ENCODE assay signal across 23 cellular contexts in the genomic region with DNA sequence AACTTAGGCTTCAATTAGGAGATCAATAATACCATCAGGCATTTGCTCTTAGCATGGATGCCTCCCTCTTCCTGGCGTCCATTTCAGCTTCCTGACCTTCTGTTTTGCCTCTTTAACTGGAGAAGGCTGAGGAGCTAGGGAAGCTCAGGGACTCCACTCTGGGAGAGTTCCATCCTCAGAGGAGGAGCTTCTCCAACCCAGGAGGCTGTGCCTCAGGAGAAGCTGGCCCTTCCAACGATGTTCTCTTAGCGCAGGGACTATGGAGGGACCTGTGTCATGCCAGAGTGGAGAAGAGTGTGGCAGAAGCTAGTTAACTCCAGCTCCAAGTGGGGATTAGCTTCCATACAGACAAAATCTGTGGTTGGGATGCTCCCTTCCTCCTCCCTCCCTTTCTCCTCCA. TPM values are rescaled to one million over a fixed set of nuclear protein-coding genes. Genes with fewer than 3 reads are reported as not detected.
"Had no signal": no experiment of that assay in that cellular context is flagged by ENCODE, and none has a peak within 500 bp of the region (broad histone marks: within the 10 kb centered on the region; RNA-seq: fewer than 3 reads in every experiment).

No MANE protein-coding gene starts in this region.

- H3K9ac ChIP-seq: parathyroid adenoma had no signal

- H3K4me1 ChIP-seq: lower lobe of right lung, parathyroid adenoma, right lobe of liver, stomach, thyroid gland, vagina had no signal

- H3K79me2 ChIP-seq: parathyroid adenoma had no signal

- H3K36me3 Mint-ChIP-seq: natural killer cell; stimulated activated effector memory CD8-positive, alpha-beta T cell treated with anti-CD3 and anti-CD28 coated beads, Interleukin-12 subunit alpha, Interleukin-12 subunit beta, amount 100 ng/mL, for 72 hours had no signal

- H3K4me3 ChIP-seq: dorsolateral prefrontal cortex, heart right ventricle, lower lobe of right lung, right lobe of liver, stomach, thyroid gland, vagina had no signal

- ATAC-seq: heart right ventricle; left colon; left ventricle myocardium superior; lower lobe of right lung; natural killer cell; right lobe of liver; stimulated activated effector memory CD8-positive, alpha-beta T cell treated with anti-CD3 and anti-CD28 coated beads, Interleukin-12 subunit alpha, Interleukin-12 subunit beta, amount 100 ng/mL, for 72 hours had no signal

- H3K36me3 ChIP-seq: heart right ventricle, lower lobe of right lung, right lobe of liver, stomach, thyroid gland, vagina had no signal

- H3K9me3 Mint-ChIP-seq: natural killer cell; stimulated activated effector memory CD8-positive, alpha-beta T cell treated with anti-CD3 and anti-CD28 coated beads, Interleukin-12 subunit alpha, Interleukin-12 subunit beta, amount 100 ng/mL, for 72 hours had no signal

- H3K4me1 Mint-ChIP-seq: natural killer cell; stimulated activated effector memory CD8-positive, alpha-beta T cell treated with anti-CD3 and anti-CD28 coated beads, Interleukin-12 subunit alpha, Interleukin-12 subunit beta, amount 100 ng/mL, for 72 hours had no signal

- H3K9me3 ChIP-seq: lower lobe of right lung, right lobe of liver, stomach, thyroid gland, vagina had no signal

- H3K27ac Mint-ChIP-seq: natural killer cell; progenitor cell of endocrine pancreas; stimulated activated effector memory CD8-positive, alpha-beta T cell treated with anti-CD3 and anti-CD28 coated beads, Interleukin-12 subunit alpha, Interleukin-12 subunit beta, amount 100 ng/mL, for 72 hours had no signal

- H3K27ac ChIP-seq: dorsolateral prefrontal cortex, heart right ventricle, lower lobe of right lung, parathyroid adenoma, right lobe of liver, stomach, thyroid gland, vagina had no signal

- FAIRE-seq: colon, islet of Langerhans had no signal

- H2AFZ ChIP-seq: parathyroid adenoma had no signal

- DNase-seq: dorsolateral prefrontal cortex; effector CD4-positive, alpha-beta T cell; foreskin melanocyte; glutamatergic neuron; heart right ventricle; hippocampal formation; kidney glomerular epithelial cell; left colon; left ventricle myocardium superior; lower lobe of right lung; natural killer cell; right lobe of liver; stimulated activated CD4-positive, alpha-beta T cell treated with anti-CD3 and anti-CD28 coated beads, Interleukin-2, amount 100 ng/mL, for 24 hours; stimulated activated CD4-positive, alpha-beta T cell treated with anti-CD3 and anti-CD28 coated beads, Interleukin-4, amount 100 ng/mL, for 24 hours; stimulated activated naive CD4-positive, alpha-beta T cell treated with Interleukin-2 at 50 U/mL for 16 hours; stomach; thyroid gland had no signal

- H3K4me3 Mint-ChIP-seq: natural killer cell; stimulated activated effector memory CD8-positive, alpha-beta T cell treated with anti-CD3 and anti-CD28 coated beads, Interleukin-12 subunit alpha, Interleukin-12 subunit beta, amount 100 ng/mL, for 72 hours had no signal

- H3K27me3 ChIP-seq: right lobe of liver, thyroid gland, vagina had no signal

RNA-seq across cellular contexts. Expression of a gene that starts 58.0 kb away (rescaled TPM):
- total RNA-seq: vagina had no signal
